8 cellular contexts compared by ENCODE assay signal in genomic region chrX:50812995-50813842, GRCh38. TPM values are rescaled to one million over a fixed set of nuclear protein-coding genes. Genes with fewer than 3 reads are reported as not detected.
DNase-seq lines count a peak whose midpoint lies in the region; ATAC-seq and TF ChIP-seq lines count a peak whose summit lies in the region.

No MANE protein-coding gene starts in this region.

- TF ChIP-seq CTCF in heart left ventricle (IDR thresholded peaks at IDR 0.05) = no peak
- no peak for TF ChIP-seq CTCF in GM13977 (IDR thresholded peaks at IDR 0.05; ENCODE audit: extremely low read depth, insufficient read depth, missing control alignments)

- peak overlapping the region in 11 of 12 donors; percentile 64 to 81 (median 77) for H3K27ac ChIP-seq in heart left ventricle
- peak overlapping the region; percentile 41 for H3K27ac ChIP-seq in rectal smooth muscle tissue (ENCODE audit: low read depth, low read length)

- ATAC-seq in SK-N-SH treated with all-trans-retinoic acid at 6 μM for 48 hours (peak; percentile 66), heart left ventricle (peak in 3 of 4 donors; percentile 69 to 77 (median 73)), HG02840 (IDR thresholded peaks at IDR 0.05; ENCODE audit: low FRiP score, unreplicated experiment) (no peak)

- peak; percentile 37 to 78 (median 53) for DNase-seq in heart left ventricle
- no peak for DNase-seq in GM13977 (ENCODE audit: low spot score)
- DNase-seq in NCI-H226 = no peak
- DNase-seq in NCI-H446 treated with DMSO at 0.1 percent for 48 hours (lab: John Stamatoyannopoulos, UW) = no peak

- 1 to 31% (median 10%) methylated on average over 19 to 59 of the region's 59 CpGs for WGBS in heart left ventricle, 4 donors

- H3K9ac ChIP-seq in ES-I3 (ENCODE audit: low read depth, low read length) = peak overlapping the region; percentile 97
- H3K9ac ChIP-seq in rectal smooth muscle tissue (ENCODE audit: low read length) = peak overlapping the region; percentile 39

- H3K36me3 ChIP-seq in ES-I3 (ENCODE audit: insufficient read depth, low read length) = no peaks in the 10 kb centered on the region; the same call in 1 of the 2 replicates
- no peaks in the 10 kb centered on the region for H3K36me3 ChIP-seq in heart left ventricle
- H3K36me3 ChIP-seq in rectal smooth muscle tissue (ENCODE audit: control insufficient read depth, insufficient read depth, low read length) = no peaks in the 10 kb centered on the region

- TF ChIP-seq POLR2A in heart left ventricle (IDR thresholded peaks at IDR 0.05) = no peak

- in situ Hi-C loops in GM13977 (cut with MboI; ENCODE audit: low pct_unique_long_range_greater_than_20kb, low sequenced_read_pairs, unreplicated experiment) = no loop called here

- intact Hi-C loops in heart left ventricle (cut with DNase I) = loop anchor here in 2 of 10 donors (10.0 kb wide), 3 partner anchors 48 to 92 kb away; no protein-coding TSS in a partner anchor

- H3K9me3 ChIP-seq in ES-I3 (ENCODE audit: control insufficient read depth, insufficient read depth, low read length) (no peaks in the 10 kb centered on the region), heart left ventricle (no peaks in the 10 kb centered on the region)

- peaks cover 10% of the 10 kb centered on the region for H3K4me1 ChIP-seq in ES-I3 (ENCODE audit: insufficient read depth, low read length)
- H3K4me1 ChIP-seq in heart left ventricle = no peaks in the 10 kb centered on the region
- no peaks in the 10 kb centered on the region for H3K4me1 ChIP-seq in rectal smooth muscle tissue (ENCODE audit: control insufficient read depth, insufficient read depth, low read length)

- H3K4me3 ChIP-seq in heart left ventricle (peak overlapping the region; percentile 29 to 75 (median 60)), rectal smooth muscle tissue (ENCODE audit: low read length) (peak overlapping the region; percentile 66)

- H3K27me3 ChIP-seq in heart left ventricle (peaks cover 0 to 24% (median 0%) of the 10 kb centered on the region in 9 donors), rectal smooth muscle tissue (ENCODE audit: control insufficient read depth, insufficient read depth, low read length) (peaks cover 4% of the 10 kb centered on the region)

TF ChIP-seq in SK-N-SH treated with all-trans-retinoic acid at 6 μM for 48 hours, 23 proteins besides CTCF, POLR2A, EP300 and RAD21:
- TF ChIP-seq ZNF565 (CRISPR knock-in tag; conservative IDR thresholded peaks at IDR 0.05; ENCODE audit: low read depth) = no peak
- TF ChIP-seq, protein P1, sequence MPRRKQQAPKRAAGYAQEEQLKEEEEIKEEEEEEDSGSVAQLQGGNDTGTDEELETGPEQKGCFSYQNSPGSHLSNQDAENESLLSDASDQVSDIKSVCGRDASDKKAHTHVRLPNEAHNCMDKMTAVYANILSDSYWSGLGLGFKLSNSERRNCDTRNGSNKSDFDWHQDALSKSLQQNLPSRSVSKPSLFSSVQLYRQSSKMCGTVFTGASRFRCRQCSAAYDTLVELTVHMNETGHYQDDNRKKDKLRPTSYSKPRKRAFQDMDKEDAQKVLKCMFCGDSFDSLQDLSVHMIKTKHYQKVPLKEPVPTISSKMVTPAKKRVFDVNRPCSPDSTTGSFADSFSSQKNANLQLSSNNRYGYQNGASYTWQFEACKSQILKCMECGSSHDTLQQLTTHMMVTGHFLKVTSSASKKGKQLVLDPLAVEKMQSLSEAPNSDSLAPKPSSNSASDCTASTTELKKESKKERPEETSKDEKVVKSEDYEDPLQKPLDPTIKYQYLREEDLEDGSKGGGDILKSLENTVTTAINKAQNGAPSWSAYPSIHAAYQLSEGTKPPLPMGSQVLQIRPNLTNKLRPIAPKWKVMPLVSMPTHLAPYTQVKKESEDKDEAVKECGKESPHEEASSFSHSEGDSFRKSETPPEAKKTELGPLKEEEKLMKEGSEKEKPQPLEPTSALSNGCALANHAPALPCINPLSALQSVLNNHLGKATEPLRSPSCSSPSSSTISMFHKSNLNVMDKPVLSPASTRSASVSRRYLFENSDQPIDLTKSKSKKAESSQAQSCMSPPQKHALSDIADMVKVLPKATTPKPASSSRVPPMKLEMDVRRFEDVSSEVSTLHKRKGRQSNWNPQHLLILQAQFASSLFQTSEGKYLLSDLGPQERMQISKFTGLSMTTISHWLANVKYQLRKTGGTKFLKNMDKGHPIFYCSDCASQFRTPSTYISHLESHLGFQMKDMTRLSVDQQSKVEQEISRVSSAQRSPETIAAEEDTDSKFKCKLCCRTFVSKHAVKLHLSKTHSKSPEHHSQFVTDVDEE (CRISPR knock-in tag; IDR thresholded peaks at IDR 0.05) = no peak
- TF ChIP-seq TCF4 (CRISPR knock-in tag; IDR thresholded peaks at IDR 0.05; ENCODE audit: borderline replicate concordance) = no peak
- no peak for TF ChIP-seq ZC3H10 (CRISPR knock-in tag; IDR thresholded peaks at IDR 0.05)
- no peak for TF ChIP-seq PATZ1 (CRISPR knock-in tag; IDR thresholded peaks at IDR 0.05; ENCODE audit: borderline replicate concordance)
- TF ChIP-seq ZFP3 (CRISPR knock-in tag; IDR thresholded peaks at IDR 0.05) = no peak
- no peak for TF ChIP-seq CSRNP3 (CRISPR knock-in tag; IDR thresholded peaks at IDR 0.05)
- no peak for TF ChIP-seq CSDC2 (CRISPR knock-in tag; IDR thresholded peaks at IDR 0.05)
- TF ChIP-seq ARNTL (CRISPR knock-in tag; IDR thresholded peaks at IDR 0.05; ENCODE audit: borderline replicate concordance, low read depth) = no peak
- no peak for TF ChIP-seq ISL1 (CRISPR knock-in tag; IDR thresholded peaks at IDR 0.05)
- no peak for TF ChIP-seq ZFP30 (CRISPR knock-in tag; IDR thresholded peaks at IDR 0.05)
TF ChIP-seq in SK-N-SH treated with all-trans-retinoic acid at 6 μM for 48 hours: peak in this region for 0.

RNA-seq across cellular contexts. Expression of gene SHROOM4, which starts 0.8 kb away (rescaled TPM):
- total RNA-seq in heart left ventricle = 10 to 100 TPM in 6 of 9 donors, 1 to 10 TPM in 3; 8.1 to 25.5 (median 11.2) TPM
- 1 to 10 TPM; 7.1 to 8.5 TPM for polyA plus RNA-seq in heart left ventricle

Comparison
In these comparisons a context has a peak if more than half of its experiments do, and no peak if none do; other contexts are left out.
1. DNase-seq: peak in heart left ventricle (5 of 5); none in GM13977 (single experiment), NCI-H226 (single experiment) and NCI-H446 treated with DMSO at 0.1 percent for 48 hours (single experiment).